In genomic region chr22:22786301-22787115, GRCh38 we compare ENCODE assay signal across 18 cellular contexts.
DNase-seq lines count a peak whose midpoint lies in the region; ATAC-seq and TF ChIP-seq lines count a peak whose summit lies in the region.
"Had no signal": no experiment of that assay in that cellular context is flagged by ENCODE, and none has a peak within 500 bp of the region (broad histone marks: within the 10 kb centered on the region; RNA-seq: fewer than 3 reads in every experiment).

No MANE protein-coding gene starts in this region.

- TF ChIP-seq POLR2A in sigmoid colon (IDR thresholded peaks at IDR 0.05) = no peak

- CTCF ChIA-PET in Caco-2 (lab: Charles Lee) = interaction anchor here (0.5 to 5.1 kb wide), 16 partner anchors 13 to 395 kb away, joined by 3 to 40 read pairs (median 4); no protein-coding TSS in a partner anchor

- 59 to 71% methylated on average over 18 of the region's 18 CpGs for WGBS in sigmoid colon, 2 donors

- TSS peak; percentile 81 for BruUV-seq in Caco-2 (replicated peaks; lab: Mats Ljungman, UMichigan)

- no peaks in the 10 kb centered on the region for H3K27me3 Mint-ChIP-seq in Caco-2 (ENCODE audit: insufficient read depth, unreplicated experiment)
- H3K27me3 Mint-ChIP-seq in stimulated activated memory B cell treated with anti-CD40 and anti-IgM and Interleukin-4, amounts not matched to agents 10 μg/mL and 1 μg/mL and 100 μg/mL, for 72 hours = peaks cover 29% of the 10 kb centered on the region

- POLR2A ChIA-PET in Caco-2 (lab: Charles Lee) = interaction anchor here (0.6 kb wide), 2 partner anchors 33 to 180 kb away, joined by 3 to 5 read pairs; no protein-coding TSS in a partner anchor

- no peaks in the 10 kb centered on the region for H3K9me3 Mint-ChIP-seq in Caco-2 (ENCODE audit: unreplicated experiment)
- H3K9me3 Mint-ChIP-seq in stimulated activated memory B cell treated with anti-CD40 and anti-IgM and Interleukin-4, amounts not matched to agents 10 μg/mL and 1 μg/mL and 100 μg/mL, for 72 hours = no peaks in the 10 kb centered on the region

- H3K27me3 ChIP-seq in Caco-2 (replicated peaks; ENCODE audit: control insufficient read depth, insufficient read depth, low read length) (no peaks in the 10 kb centered on the region), sigmoid colon (no peaks in the 10 kb centered on the region)

- peaks cover 2% of the 10 kb centered on the region for H3K36me3 Mint-ChIP-seq in Caco-2 (ENCODE audit: insufficient read depth, unreplicated experiment)
- H3K36me3 Mint-ChIP-seq in stimulated activated memory B cell treated with anti-CD40 and anti-IgM and Interleukin-4, amounts not matched to agents 10 μg/mL and 1 μg/mL and 100 μg/mL, for 72 hours = no peaks in the 10 kb centered on the region

- H3K9me3 ChIP-seq in Caco-2 (no peaks in the 10 kb centered on the region), mucosa of descending colon (no peaks in the 10 kb centered on the region), sigmoid colon (no peaks in the 10 kb centered on the region)
- H3K9me3 ChIP-seq: heart right ventricle, prostate gland, suprapubic skin had no signal

- intact Hi-C loops in Caco-2 (cut with micrococcal nuclease; ENCODE audit: unreplicated experiment) (loop anchor here (1.0 to 5.0 kb wide), 2 partner anchors 16 to 91 kb away; no protein-coding TSS in a partner anchor), mucosa of descending colon (cut with DNase I, micrococcal nuclease) (no loop called here), sigmoid colon (cut with DNase I) (no loop called here)

- H3K4me1 ChIP-seq in Caco-2 = peaks cover 51% of the 10 kb centered on the region
- H3K4me1 ChIP-seq in mucosa of descending colon (ENCODE audit: low read depth) = no peaks in the 10 kb centered on the region
- H3K4me1 ChIP-seq in sigmoid colon = no peaks in the 10 kb centered on the region
- H3K4me1 ChIP-seq: prostate gland, suprapubic skin had no signal

- H3K4me3 ChIP-seq in Caco-2 (ENCODE audit: low read depth, low read length) (no peak overlapping the region), mucosa of descending colon (no peak overlapping the region), sigmoid colon (no peak overlapping the region)
- H3K4me3 ChIP-seq: heart right ventricle, lung, prostate gland, suprapubic skin had no signal

- ATAC-seq in mucosa of descending colon = peak; percentile 25
- ATAC-seq in stimulated activated memory B cell treated with anti-CD40 and anti-IgM and Interleukin-4, amounts not matched to agents 10 μg/mL and 1 μg/mL and 100 μg/mL, for 72 hours = no peak
- no peak for ATAC-seq in GM21825 (IDR thresholded peaks at IDR 0.05; ENCODE audit: unreplicated experiment)
- ATAC-seq: heart right ventricle had no signal

- peak; percentile 74 to 80 for DNase-seq in Caco-2
- DNase-seq in NCI-H1436 (lab: John Stamatoyannopoulos, UW) = peak; percentile 28
- DNase-seq in NCI-H748 treated with DMSO at 0.1 percent for 48 hours (lab: John Stamatoyannopoulos, UW) = peak; percentile 89
- DNase-seq in mucosa of descending colon = no peak
- DNase-seq in sigmoid colon = no peak
- DNase-seq in hypothalamus (lab: John Stamatoyannopoulos, UW) = no peak
- DNase-seq: activated naive CD4-positive, alpha-beta T cell; Calu3; cerebellar nuclear complex; heart right ventricle; NCI-H2107; stimulated activated CD8-positive, alpha-beta memory T cell treated with anti-CD3 and anti-CD28 coated beads, Interleukin-4, amount 100 ng/mL, for 48 hours had no signal

- H3K4me3 Mint-ChIP-seq in Caco-2 (ENCODE audit: unreplicated experiment) = no peak overlapping the region
- H3K4me3 Mint-ChIP-seq in stimulated activated memory B cell treated with anti-CD40 and anti-IgM and Interleukin-4, amounts not matched to agents 10 μg/mL and 1 μg/mL and 100 μg/mL, for 72 hours = no peak overlapping the region

- peaks cover 16% of the 10 kb centered on the region for H3K4me1 Mint-ChIP-seq in Caco-2 (ENCODE audit: low read depth, unreplicated experiment)
- H3K4me1 Mint-ChIP-seq in stimulated activated memory B cell treated with anti-CD40 and anti-IgM and Interleukin-4, amounts not matched to agents 10 μg/mL and 1 μg/mL and 100 μg/mL, for 72 hours = no peaks in the 10 kb centered on the region

- no peak overlapping the region for H3K27ac ChIP-seq in sigmoid colon
- H3K27ac ChIP-seq: prostate gland, RWPE1, suprapubic skin had no signal

- H3K36me3 ChIP-seq in Caco-2 (ENCODE audit: control insufficient read depth, insufficient read depth, low read length) = no peaks in the 10 kb centered on the region
- no peaks in the 10 kb centered on the region for H3K36me3 ChIP-seq in mucosa of descending colon (ENCODE audit: low read depth)
- H3K36me3 ChIP-seq in sigmoid colon = no peaks in the 10 kb centered on the region
- H3K36me3 ChIP-seq: heart right ventricle, prostate gland, suprapubic skin had no signal

- no peak for TF ChIP-seq EP300 in sigmoid colon (IDR thresholded peaks at IDR 0.05)

- TF ChIP-seq CTCF in Caco-2 (IDR thresholded peaks at IDR 0.05; ENCODE audit: insufficient read depth in 1 of 2, low read depth in 1 of 2, low read length in 1 of 2, severe bottlenecking in 1 of 2, unreplicated experiment in 1 of 2) (no peak), mucosa of descending colon (IDR thresholded peaks at IDR 0.05) (no peak), sigmoid colon (IDR thresholded peaks at IDR 0.05) (no peak)

- H3K27ac Mint-ChIP-seq in Caco-2 (ENCODE audit: unreplicated experiment) = peak overlapping the region; percentile 14
- no peak overlapping the region for H3K27ac Mint-ChIP-seq in stimulated activated memory B cell treated with anti-CD40 and anti-IgM and Interleukin-4, amounts not matched to agents 10 μg/mL and 1 μg/mL and 100 μg/mL, for 72 hours

Comparison
In these comparisons a context has a peak if more than half of its experiments do, and no peak if none do; other contexts are left out.
1. DNase-seq: peak in Caco-2 (2 of 2), NCI-H1436 (single experiment) and NCI-H748 treated with DMSO at 0.1 percent for 48 hours (single experiment); none in mucosa of descending colon (0 of 3), sigmoid colon (single experiment) and hypothalamus (0 of 51).